In the genomic region with DNA sequence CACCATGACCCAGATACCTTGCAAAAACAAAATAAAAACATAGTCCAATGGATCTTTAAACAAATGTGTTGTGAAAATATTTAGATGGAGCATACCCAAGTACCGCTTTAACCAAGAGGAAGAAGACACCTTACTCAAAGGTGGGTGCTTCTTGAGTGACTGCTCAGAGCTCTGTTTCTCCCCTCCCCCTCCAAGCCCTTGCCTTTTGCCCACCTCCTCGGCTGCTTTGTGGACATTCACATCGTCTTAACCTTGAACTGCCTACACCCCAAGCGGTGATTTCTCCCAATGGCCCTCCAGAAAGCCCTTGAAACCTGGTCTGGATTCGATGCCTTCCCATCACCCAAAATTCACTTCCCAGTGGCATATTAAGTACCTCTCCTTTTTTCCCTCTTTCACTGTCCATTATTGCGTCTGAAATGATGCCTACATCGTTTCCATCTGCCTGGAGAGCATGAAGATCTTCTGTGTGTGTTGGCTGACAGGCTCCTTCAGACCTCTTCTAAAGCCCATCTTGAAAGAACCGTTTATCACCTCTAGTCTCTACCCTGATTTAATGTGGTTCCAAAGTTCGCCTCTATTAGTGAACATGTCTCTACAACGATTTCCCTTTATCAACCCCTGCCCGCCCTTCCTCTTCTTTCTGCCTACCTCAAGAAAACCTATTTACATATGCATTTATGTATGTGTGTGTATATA, we compare ENCODE assay signal across 9 cellular contexts. TPM values are rescaled to one million over a fixed set of nuclear protein-coding genes. Genes with fewer than 3 reads are reported as not detected.
A peak's percentile ranks its signal among the peaks of the same experiment; 100 is the strongest.
DNase-seq lines count a peak whose midpoint lies in the region; ATAC-seq, FAIRE-seq and TF ChIP-seq lines count a peak whose summit lies in the region.
"Had no signal": no experiment of that assay in that cellular context is flagged by ENCODE, and none has a peak within 500 bp of the region (broad histone marks: within the 10 kb centered on the region; RNA-seq: fewer than 3 reads in every experiment).

No MANE protein-coding gene starts in this region.

- no peaks in the 10 kb centered on the region for H3K36me3 ChIP-seq in SU-DHL-6 (ENCODE audit: low read length)
- no peaks in the 10 kb centered on the region for H3K36me3 ChIP-seq in right atrium auricular region
- no peaks in the 10 kb centered on the region for H3K36me3 ChIP-seq in small intestine (ENCODE audit: control insufficient read depth in 2 of 2, insufficient read depth in 2 of 2, low read length in 2 of 2)
- H3K36me3 ChIP-seq in PC-3 (ENCODE audit: low read depth, low read length) = no peaks in the 10 kb centered on the region

- no peak for ATAC-seq in HG03139 (IDR thresholded peaks at IDR 0.05; ENCODE audit: unreplicated experiment)
- no peak for ATAC-seq in PC-3

- H3K4me3 ChIP-seq in SU-DHL-6 (ENCODE audit: insufficient read depth, low read length, poor library complexity, severe bottlenecking) = no peak overlapping the region
- H3K4me3 ChIP-seq in right atrium auricular region = peak overlapping the region; percentile 59 to 74
- peak overlapping the region; percentile 82 to 88 for H3K4me3 ChIP-seq in small intestine (ENCODE audit: low read depth in 1 of 2, low read length in 2 of 2)
- H3K4me3 ChIP-seq in PC-3 (ENCODE audit: low read length) = no peak overlapping the region

- no peak overlapping the region for H2AFZ ChIP-seq in SU-DHL-6 (ENCODE audit: low read depth, low read length, severe bottlenecking)
- no peak overlapping the region for H2AFZ ChIP-seq in PC-3 (ENCODE audit: low read length)

- no peak for TF ChIP-seq CTCF in SU-DHL-6 (IDR thresholded peaks at IDR 0.05; ENCODE audit: insufficient read depth, low read length, poor library complexity, severe bottlenecking)
- TF ChIP-seq CTCF in right atrium auricular region (IDR thresholded peaks at IDR 0.05) = no peak
- no peak for TF ChIP-seq CTCF in PC-3 (conservative IDR thresholded peaks at IDR 0.05; ENCODE audit: low read depth, low read length)

- no peaks in the 10 kb centered on the region for H3K9me2 ChIP-seq in SU-DHL-6 (replicated peaks; ENCODE audit: insufficient read depth, low read length)
- H3K9me2 ChIP-seq in PC-3 (replicated peaks; ENCODE audit: low read length) = no peaks in the 10 kb centered on the region

- no peak overlapping the region for H3K27ac ChIP-seq in SU-DHL-6 (ENCODE audit: low read depth, low read length)
- peak overlapping the region; percentile 79 to 86 for H3K27ac ChIP-seq in right atrium auricular region
- H3K27ac ChIP-seq in small intestine (ENCODE audit: low read depth in 1 of 2, low read length in 1 of 2) = peak overlapping the region; percentile 17 to 69
- H3K27ac ChIP-seq in PC-3 (ENCODE audit: low read length) = no peak overlapping the region

- intact Hi-C loops in PC-3 (cut with micrococcal nuclease) = no loop called here

- H3K27me3 ChIP-seq in SU-DHL-6 (ENCODE audit: low read length) (no peaks in the 10 kb centered on the region), right atrium auricular region (no peaks in the 10 kb centered on the region), small intestine (ENCODE audit: control insufficient read depth in 2 of 2, insufficient read depth in 2 of 2, low read length in 2 of 2) (no peaks in the 10 kb centered on the region), PC-3 (ENCODE audit: low read length) (peaks cover 68% of the 10 kb centered on the region)

- CTCF ChIA-PET in PC-3 (lab: Charles Lee) = no interaction called here

- BruUV-seq in PC-3 (replicated peaks; lab: Mats Ljungman, UMichigan) = no TSS peak

- POLR2A ChIA-PET in PC-3 (lab: Charles Lee; ENCODE audit: unreplicated experiment) = no interaction called here

- H3F3A ChIP-seq in SU-DHL-6 (ENCODE audit: insufficient read depth) (no peaks in the 10 kb centered on the region), PC-3 (ENCODE audit: low read length, unreplicated experiment) (no peaks in the 10 kb centered on the region)

- H3K9ac ChIP-seq in SU-DHL-6 (ENCODE audit: low read length) = no peak overlapping the region
- H3K9ac ChIP-seq in PC-3 (ENCODE audit: low read length) = no peak overlapping the region

- FAIRE-seq in small intestine (lab: Jason Lieb, UNC) = no peak
- FAIRE-seq in frontal cortex (lab: Jason Lieb, UNC) = no peak

- H4K20me1 ChIP-seq in SU-DHL-6 (ENCODE audit: low read depth, low read length) (no peaks in the 10 kb centered on the region), PC-3 (ENCODE audit: low read length) (no peaks in the 10 kb centered on the region)

- 9 to 39% (median 13%) methylated on average over 11 of the region's 11 CpGs for WGBS in small intestine, 3 donors

- H3K79me2 ChIP-seq in SU-DHL-6 (ENCODE audit: insufficient read depth, low read length) (no peaks in the 10 kb centered on the region), PC-3 (ENCODE audit: low read length) (no peaks in the 10 kb centered on the region)

- peaks cover 0 to 21% of the 10 kb centered on the region in 2 donors for H3K4me1 ChIP-seq in right atrium auricular region
- H3K4me1 ChIP-seq in small intestine (ENCODE audit: control insufficient read depth in 2 of 2, insufficient read depth in 1 of 2, low read depth in 1 of 2, low read length in 1 of 2) = peaks cover 4 to 9% of the 10 kb centered on the region in 2 donors
- no peaks in the 10 kb centered on the region for H3K4me1 ChIP-seq in PC-3 (ENCODE audit: insufficient read depth, low read length)

- peak overlapping the region; percentile 43 for H3K4me2 ChIP-seq in SU-DHL-6 (ENCODE audit: low read depth, low read length, poor library complexity, severe bottlenecking)
- H3K4me2 ChIP-seq in PC-3 (ENCODE audit: low read length) = no peak overlapping the region

- DNase-seq in NCI-H1092 treated with DMSO at 0.1 percent for 48 hours (lab: John Stamatoyannopoulos, UW) (peak; percentile 39), NCI-H1092 (lab: John Stamatoyannopoulos, UW) (no peak), right atrium auricular region (ENCODE audit: low spot score) (no peak), small intestine (peak; percentile 84), frontal cortex (ENCODE audit: low spot score in 2 of 2) (no peak), PC-3 (no peak)
- DNase-seq: SHP77 treated with DMSO at 0.1 percent for 48 hours had no signal

- no peaks in the 10 kb centered on the region for H3K9me3 ChIP-seq in SU-DHL-6 (ENCODE audit: insufficient read depth, low read length)
- no peaks in the 10 kb centered on the region for H3K9me3 ChIP-seq in right atrium auricular region
- no peaks in the 10 kb centered on the region for H3K9me3 ChIP-seq in small intestine (ENCODE audit: control insufficient read depth, low read depth)
- H3K9me3 ChIP-seq in PC-3 (ENCODE audit: low read length) = no peaks in the 10 kb centered on the region

RNA-seq across cellular contexts. Expression of gene GPRIN3, which starts 1.0 kb away (rescaled TPM):
- total RNA-seq in right atrium auricular region (1 to 10 TPM; 5.2 to 7.8 TPM), frontal cortex (34.2 TPM), PC-3 (2014; rRNA removed) (not detected in 2 replicates)
- polyA plus RNA-seq in small intestine = 1 to 10 TPM; 1.4 to 3.7 (median 2.2) TPM

Comparison
In these comparisons a context has a peak if more than half of its experiments do, and no peak if none do; other contexts are left out.
1. DNase-seq: peak in NCI-H1092 treated with DMSO at 0.1 percent for 48 hours (single experiment) and small intestine (single experiment); none in NCI-H1092 (single experiment), right atrium auricular region (single experiment), frontal cortex (0 of 2) and PC-3 (single experiment).
2. H3K27ac ChIP-seq: peak in right atrium auricular region (2 of 2) and small intestine (2 of 2); none in SU-DHL-6 (single experiment) and PC-3 (single experiment).
3. H3K4me3 ChIP-seq: peak in right atrium auricular region (2 of 2) and small intestine (2 of 2); none in SU-DHL-6 (single experiment) and PC-3 (single experiment).